ENCODE assay signal across 1 cellular context in the genomic region with DNA sequence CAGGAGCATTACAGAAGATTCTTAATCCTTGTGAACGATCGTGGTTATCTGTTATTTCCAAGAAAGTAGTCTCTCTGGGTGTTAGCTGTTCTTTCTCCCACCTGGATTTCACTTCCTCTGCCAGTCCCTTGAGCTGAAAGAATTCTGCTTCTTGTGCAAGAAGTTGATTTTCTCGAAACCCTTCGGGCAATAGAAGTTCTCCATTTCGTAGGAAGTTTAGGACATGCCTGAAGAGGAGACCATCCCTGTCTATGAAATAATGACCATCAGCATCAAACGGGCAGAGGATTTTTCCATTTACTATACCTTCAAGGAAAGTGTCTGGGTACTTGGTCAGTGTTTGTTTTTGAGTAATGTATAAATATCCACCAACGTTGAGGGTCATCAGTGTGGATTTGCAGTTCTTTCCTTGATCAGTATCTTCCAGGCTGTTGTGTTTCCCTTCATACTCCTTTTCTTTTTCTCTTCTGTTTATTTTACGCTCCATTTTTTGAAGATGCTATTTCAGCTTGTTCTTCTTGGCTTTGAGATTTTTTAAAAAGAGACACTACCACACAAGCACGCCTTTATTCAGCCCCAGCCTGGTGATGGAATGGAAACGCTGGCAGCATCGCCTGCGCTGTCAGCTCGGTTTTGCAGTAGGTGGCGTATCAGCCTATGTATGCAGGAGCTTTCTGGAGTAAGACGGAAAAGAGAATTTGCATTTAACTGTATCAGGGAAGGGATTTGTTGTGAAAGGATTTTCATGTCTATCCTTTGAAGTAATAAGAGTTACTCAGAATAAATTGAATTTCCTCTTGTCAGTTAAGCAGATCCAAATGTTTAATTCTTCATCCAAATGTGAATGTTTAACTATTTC.
TF ChIP-seq lines count a peak whose summit lies in the region.

No MANE protein-coding gene starts in this region.

TF ChIP-seq in liver, 16 proteins besides CTCF, POLR2A, EP300 and RAD21 (continued from another document):
- TF ChIP-seq, protein P1, sequence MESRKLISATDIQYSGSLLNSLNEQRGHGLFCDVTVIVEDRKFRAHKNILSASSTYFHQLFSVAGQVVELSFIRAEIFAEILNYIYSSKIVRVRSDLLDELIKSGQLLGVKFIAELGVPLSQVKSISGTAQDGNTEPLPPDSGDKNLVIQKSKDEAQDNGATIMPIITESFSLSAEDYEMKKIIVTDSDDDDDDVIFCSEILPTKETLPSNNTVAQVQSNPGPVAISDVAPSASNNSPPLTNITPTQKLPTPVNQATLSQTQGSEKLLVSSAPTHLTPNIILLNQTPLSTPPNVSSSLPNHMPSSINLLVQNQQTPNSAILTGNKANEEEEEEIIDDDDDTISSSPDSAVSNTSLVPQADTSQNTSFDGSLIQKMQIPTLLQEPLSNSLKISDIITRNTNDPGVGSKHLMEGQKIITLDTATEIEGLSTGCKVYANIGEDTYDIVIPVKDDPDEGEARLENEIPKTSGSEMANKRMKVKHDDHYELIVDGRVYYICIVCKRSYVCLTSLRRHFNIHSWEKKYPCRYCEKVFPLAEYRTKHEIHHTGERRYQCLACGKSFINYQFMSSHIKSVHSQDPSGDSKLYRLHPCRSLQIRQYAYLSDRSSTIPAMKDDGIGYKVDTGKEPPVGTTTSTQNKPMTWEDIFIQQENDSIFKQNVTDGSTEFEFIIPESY (IDR thresholded peaks at IDR 0.05) = no peak
- TF ChIP-seq, protein P2, sequence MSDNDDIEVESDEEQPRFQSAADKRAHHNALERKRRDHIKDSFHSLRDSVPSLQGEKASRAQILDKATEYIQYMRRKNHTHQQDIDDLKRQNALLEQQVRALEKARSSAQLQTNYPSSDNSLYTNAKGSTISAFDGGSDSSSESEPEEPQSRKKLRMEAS (IDR thresholded peaks at IDR 0.05) = no peak
